8 cellular contexts compared by ENCODE assay signal in the genomic region with DNA sequence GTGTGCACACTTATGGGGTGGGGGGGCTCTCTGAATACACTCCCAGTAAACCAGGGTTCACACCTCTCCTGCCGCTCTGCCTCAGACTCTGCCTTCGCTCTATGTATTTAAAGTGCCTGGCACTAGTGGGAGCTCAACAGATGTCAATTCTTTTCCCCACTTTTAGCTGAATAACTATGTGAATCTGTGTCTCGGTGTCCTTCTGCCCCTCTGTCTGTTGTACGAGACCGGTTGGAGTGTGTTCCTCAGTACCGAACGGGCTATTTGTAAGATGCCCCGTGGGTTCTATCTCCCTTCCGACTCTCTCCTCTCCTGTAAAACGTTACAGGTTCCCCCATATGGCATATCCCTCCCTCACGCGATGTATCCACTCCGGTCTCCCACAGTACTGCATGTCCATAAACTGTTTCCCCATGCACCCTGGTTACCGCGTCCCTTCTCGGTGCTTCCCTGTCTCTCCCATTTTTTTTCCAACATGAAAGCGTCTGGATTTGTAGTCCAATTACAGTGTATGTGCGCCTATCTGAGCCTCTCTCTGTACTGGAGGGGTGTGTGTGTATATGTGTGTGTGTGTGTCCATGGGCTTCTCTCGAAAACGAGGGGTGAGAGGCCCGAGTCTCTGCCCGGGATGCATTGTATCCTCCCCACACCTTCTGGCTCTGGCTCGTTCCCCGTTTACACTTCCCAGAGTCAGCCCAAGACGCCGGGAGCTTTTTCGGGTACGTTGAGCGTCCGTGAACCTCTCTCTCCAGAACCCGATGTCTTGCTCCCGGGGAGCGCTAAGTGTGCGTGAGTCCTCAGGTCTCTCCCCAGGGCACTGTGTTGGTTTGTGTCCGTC. TPM values are rescaled to one million over a fixed set of nuclear protein-coding genes. Genes with fewer than 3 reads are reported as not detected.
DNase-seq lines count a peak whose midpoint lies in the region; ATAC-seq, FAIRE-seq and TF ChIP-seq lines count a peak whose summit lies in the region.

No MANE protein-coding gene starts in this region.

- peaks cover 63% of the 10 kb centered on the region for H3K4me1 Mint-ChIP-seq in activated T-cell treated with anti-CD3 and anti-CD28 coated beads, Interleukin-2, amount 50 U/mL, for 4 hours (ENCODE audit: low read depth)

- dilution Hi-C loops in endothelial cell of umbilical vein (cut with MboI; ENCODE audit: extremely low pct_ligation_motif_present, low sequenced_read_pairs), result loop anchor here (25.0 kb wide), 1 partner anchor 377 kb away; no protein-coding TSS in a partner anchor

- no peak for ATAC-seq in activated T-cell treated with anti-CD3 and anti-CD28 coated beads, Interleukin-2, amount 50 U/mL, for 4 hours
- peak; percentile 26 for ATAC-seq in aorta (ENCODE audit: low FRiP score)

- H3K79me2 ChIP-seq in SK-N-SH (ENCODE audit: insufficient read depth), result peaks cover 65% of the 10 kb centered on the region
- peaks cover 52% of the 10 kb centered on the region for H3K79me2 ChIP-seq in endothelial cell of umbilical vein (ENCODE audit: control insufficient read depth, insufficient read depth, low read length)

- intact Hi-C loops in endothelial cell of umbilical vein (cut with micrococcal nuclease), result loop anchor here (2.0 to 5.0 kb wide), 4 partner anchors 107 to 447 kb away; a partner anchor contains a TSS
- intact Hi-C loops in aorta (cut with DNase I), result loop anchor here (1.0 to 10.0 kb wide), 9 partner anchors 57 to 377 kb away; no protein-coding TSS in a partner anchor

- peak; percentile 22; the same call in 1 of the 2 replicates for TF ChIP-seq CTCF in SK-N-SH (IDR thresholded peaks at IDR 0.05)
- TF ChIP-seq CTCF in endothelial cell of umbilical vein (IDR thresholded peaks at IDR 0.05; ENCODE audit: extremely low read depth in 1 of 2, insufficient read depth in 1 of 2, low read depth in 1 of 2, low read length in 2 of 2), result no peak

- POLR2A ChIA-PET in SK-N-SH (lab: Yijun Ruan, JAX), result no interaction called here
- POLR2A ChIA-PET in endothelial cell of umbilical vein (lab: Charles Lee), result no interaction called here

- H3K4me2 ChIP-seq in SK-N-SH (peak overlapping the region; percentile 82), endothelial cell of umbilical vein (ENCODE audit: insufficient read depth, low read length) (peak overlapping the region; percentile 74)

- 0 out of 2 replicates have a peak, but pooled peaks have one; percentile 6 for TF ChIP-seq RAD21 in SK-N-SH (IDR thresholded peaks at IDR 0.05; ENCODE audit: low read length)

- H3K27ac ChIP-seq in SK-N-SH (ENCODE audit: low read depth in 2 of 2, low read length in 1 of 2) (peak overlapping the region in 1 of 2 experiments; percentile 84; a peak in 2 of 4 replicates), endothelial cell of umbilical vein (ENCODE audit: insufficient read depth, low read depth, low read length) (peak overlapping the region; percentile 88), mucosa of rectum (ENCODE audit: low read depth in 2 of 2, low read length in 2 of 2) (peak overlapping the region; percentile 96 to 98), aorta (ENCODE audit: low read depth in 1 of 2, low read length in 2 of 2) (peak overlapping the region; percentile 94 to 96)

- H3K9me1 ChIP-seq in endothelial cell of umbilical vein (replicated peaks; ENCODE audit: control insufficient read depth, extremely low read depth, insufficient read depth, low read length), result no peaks in the 10 kb centered on the region

- H3K9me3 ChIP-seq in SK-N-SH, result no peaks in the 10 kb centered on the region
- H3K9me3 ChIP-seq in endothelial cell of umbilical vein (replicated peaks; ENCODE audit: control insufficient read depth, insufficient read depth, low read length), result no peaks in the 10 kb centered on the region
- H3K9me3 ChIP-seq in mucosa of rectum (ENCODE audit: control insufficient read depth in 2 of 2, low read length in 2 of 2), result no peaks in the 10 kb centered on the region
- H3K9me3 ChIP-seq in aorta (ENCODE audit: control insufficient read depth, low read length), result no peaks in the 10 kb centered on the region

- H3K4me1 ChIP-seq in SK-N-SH (ENCODE audit: control insufficient read depth in 1 of 2, insufficient read depth in 2 of 2, low read depth in 1 of 2, low read length in 1 of 2) (peaks cover 14 to 19% of the 10 kb centered on the region in 2 experiments; a peak in 3 of 4 replicates), endothelial cell of umbilical vein (ENCODE audit: control insufficient read depth, extremely low read depth, insufficient read depth, low read length) (peaks cover 17% of the 10 kb centered on the region), mucosa of rectum (ENCODE audit: control insufficient read depth in 2 of 2, insufficient read depth in 2 of 2, low read length in 2 of 2) (peaks cover 10 to 16% of the 10 kb centered on the region in 2 donors), aorta (ENCODE audit: control insufficient read depth in 1 of 2, insufficient read depth in 2 of 2, low read length in 2 of 2) (peaks cover 2 to 3% of the 10 kb centered on the region in 2 donors)

- BruUV-seq in endothelial cell of umbilical vein (replicated peaks; lab: Mats Ljungman, UMichigan), result TSS peak; percentile 27

- CTCF ChIA-PET in SK-N-SH (lab: Yijun Ruan, JAX) (interaction anchor here (0.6 to 1.9 kb wide), 23 partner anchors 9 to 678 kb away, joined by 3 to 8 read pairs (median 3); no protein-coding TSS in a partner anchor), endothelial cell of umbilical vein (lab: Charles Lee) (interaction anchor here (0.7 to 7.0 kb wide), 11 partner anchors 9 to 385 kb away, joined by 3 to 107 read pairs (median 5); no protein-coding TSS in a partner anchor)

- no peaks in the 10 kb centered on the region for H3K9me2 ChIP-seq in SK-N-SH

- no peaks in the 10 kb centered on the region for H3K9me3 Mint-ChIP-seq in activated T-cell treated with anti-CD3 and anti-CD28 coated beads, Interleukin-2, amount 50 U/mL, for 4 hours

- 11% methylated on average over 32 of the region's 35 CpGs for WGBS in SK-N-SH (ENCODE audit: low lambda C conversion rate)
- 1 to 3% methylated on average over 35 of the region's 35 CpGs for WGBS in aorta, 2 donors

- no peak for TF ChIP-seq EP300 in SK-N-SH (IDR thresholded peaks at IDR 0.05; ENCODE audit: borderline replicate concordance in 1 of 2, low read depth in 1 of 2, low read length in 1 of 2)

- H3K4me3 ChIP-seq in SK-N-SH (ENCODE audit: low read depth in 2 of 2, low read length in 1 of 2) (peak overlapping the region; percentile 85 to 87), endothelial cell of umbilical vein (replicated peaks in 1 of 3; ENCODE audit: insufficient read depth in 1 of 3, low read depth in 1 of 3, low read length in 3 of 3) (peak overlapping the region; percentile 66 to 94 (median 79)), mucosa of rectum (ENCODE audit: low read length in 2 of 2) (peak overlapping the region; percentile 83 to 86), aorta (ENCODE audit: low read length in 2 of 2) (peak overlapping the region; percentile 79 to 86)

- no peaks in the 10 kb centered on the region for H3K27me3 ChIP-seq in SK-N-SH (ENCODE audit: insufficient read depth)
- no peaks in the 10 kb centered on the region for H3K27me3 ChIP-seq in endothelial cell of umbilical vein (ENCODE audit: control insufficient read depth in 2 of 2, insufficient read depth in 2 of 2, low read length in 2 of 2)
- no peaks in the 10 kb centered on the region for H3K27me3 ChIP-seq in mucosa of rectum (ENCODE audit: control insufficient read depth in 2 of 2, insufficient read depth in 2 of 2, low read length in 2 of 2)
- no peaks in the 10 kb centered on the region for H3K27me3 ChIP-seq in aorta (ENCODE audit: control insufficient read depth in 1 of 2, insufficient read depth in 2 of 2, low read length in 1 of 2)

- FAIRE-seq in endothelial cell of umbilical vein (lab: Jason Lieb, UNC), result peak; percentile 63

- DNase-seq in activated T-cell treated with anti-CD3 and anti-CD28 coated beads, Interleukin-2, amount 50 U/mL, for 4 hours, result no peak
- DNase-seq in activated T-cell treated with anti-CD3 and anti-CD28 coated beads for 4 hours (no peak), SK-N-SH (peak; percentile 45), endothelial cell of umbilical vein (ENCODE audit: low read depth, low spot score) (peak; percentile 69), aorta (no peak), amniotic stem cell (lab: John Stamatoyannopoulos, UW) (no peak)
- no peak for DNase-seq in activated effector memory CD4-positive, alpha-beta T cell treated with Interleukin-2 at 50 U/mL for 16 hours

- H3K36me3 ChIP-seq in SK-N-SH (replicated peaks in 1 of 2; ENCODE audit: control insufficient read depth in 1 of 2, insufficient read depth in 2 of 2, low read length in 1 of 2) (peaks cover 0 to 1% of the 10 kb centered on the region in 2 experiments), endothelial cell of umbilical vein (ENCODE audit: control insufficient read depth in 2 of 2, extremely low read depth in 1 of 2, insufficient read depth in 2 of 2, low read length in 2 of 2) (no peaks in the 10 kb centered on the region), mucosa of rectum (ENCODE audit: control insufficient read depth in 2 of 2, insufficient read depth in 2 of 2, low read length in 2 of 2) (no peaks in the 10 kb centered on the region), aorta (ENCODE audit: control insufficient read depth in 1 of 2, insufficient read depth in 2 of 2, low read length in 1 of 2) (no peaks in the 10 kb centered on the region)

- peak overlapping the region; percentile 97 for H3K4me3 Mint-ChIP-seq in activated T-cell treated with anti-CD3 and anti-CD28 coated beads, Interleukin-2, amount 50 U/mL, for 4 hours

- peaks cover 17% of the 10 kb centered on the region for H3K36me3 Mint-ChIP-seq in activated T-cell treated with anti-CD3 and anti-CD28 coated beads, Interleukin-2, amount 50 U/mL, for 4 hours (ENCODE audit: insufficient read depth)

- H3K9ac ChIP-seq in SK-N-SH (peak overlapping the region; percentile 95), endothelial cell of umbilical vein (replicated peaks; ENCODE audit: extremely low read depth, insufficient read depth, low read length) (peak overlapping the region; percentile 92), mucosa of rectum (ENCODE audit: low read depth in 1 of 2, low read length in 2 of 2) (peak overlapping the region; percentile 66 to 99)

- H4K20me1 ChIP-seq in SK-N-SH (ENCODE audit: insufficient read depth) (peaks cover 47% of the 10 kb centered on the region), endothelial cell of umbilical vein (replicated peaks; ENCODE audit: control insufficient read depth, extremely low read depth, insufficient read depth, low read length) (no peaks in the 10 kb centered on the region)

- H2AFZ ChIP-seq in SK-N-SH (ENCODE audit: low read depth), result no peak overlapping the region
- peak overlapping the region; percentile 21 for H2AFZ ChIP-seq in endothelial cell of umbilical vein (ENCODE audit: low read depth, low read length)

- H3K27me3 Mint-ChIP-seq in activated T-cell treated with anti-CD3 and anti-CD28 coated beads, Interleukin-2, amount 50 U/mL, for 4 hours (ENCODE audit: low read depth), result no peaks in the 10 kb centered on the region

- TF ChIP-seq POLR2A in endothelial cell of umbilical vein (IDR thresholded peaks at IDR 0.05; ENCODE audit: low read depth, low read length), result no peak

- peaks cover 21% of the 10 kb centered on the region for H3F3A ChIP-seq in SK-N-SH (replicated peaks; ENCODE audit: insufficient read depth)

RNA-seq across cellular contexts. Expression of a gene that starts 1.5 kb away (rescaled TPM):
- total RNA-seq in activated T-cell treated with anti-CD3 and anti-CD28 coated beads, Interleukin-2, amount 50 U/mL, for 4 hours, result 100 to 1,000 TPM in 1 of 3 donors, 10 to 100 TPM in 2; 69.7 to 103 (median 87.0) TPM
- polyA plus RNA-seq in SK-N-SH (2012; rRNA removed), result 18.4 and 27.4 TPM in 2 replicates
- 22.3 and 24.9 TPM in 2 replicates for polyA plus RNA-seq in SK-N-SH (2012; cell fraction: cytosol; rRNA removed)
- 25.1 and 49.5 TPM in 2 replicates for polyA plus RNA-seq in SK-N-SH (2012; cell fraction: nucleus; rRNA removed)
- total RNA-seq in endothelial cell of umbilical vein, result 26.0 and 39.8 TPM in 2 replicates
- polyA plus RNA-seq in endothelial cell of umbilical vein, result 6.1 and 6.8 TPM in 2 replicates
- 7.3 and 7.9 TPM in 2 replicates for polyA plus RNA-seq in endothelial cell of umbilical vein (2011; cell fraction: cytosol; rRNA removed)
- polyA plus RNA-seq in endothelial cell of umbilical vein (2011; cell fraction: nucleus; rRNA removed), result 27.6 and 29.9 TPM in 2 replicates
- polyA plus RNA-seq in endothelial cell of umbilical vein (2012), result 22.1 and 32.9 TPM in 2 replicates
- 24.6 and 41.9 TPM in 2 replicates for polyA minus RNA-seq in endothelial cell of umbilical vein
- polyA minus RNA-seq in endothelial cell of umbilical vein (2011; cell fraction: cytosol; rRNA and poly(A)+ RNA removed), result 23.9 TPM
- 144 and 209 TPM in 2 replicates for polyA minus RNA-seq in endothelial cell of umbilical vein (2011; cell fraction: nucleus; rRNA and poly(A)+ RNA removed)
- total RNA-seq in aorta, result 100 to 1,000 TPM; 107 to 207 TPM
- polyA plus RNA-seq in aorta, result 10 to 100 TPM; 36.6 to 48.3 TPM

Comparison
In these comparisons a context has a peak if more than half of its experiments do, and no peak if none do; other contexts are left out.
1. DNase-seq: peak in SK-N-SH (single experiment) and endothelial cell of umbilical vein (single experiment); none in activated T-cell treated with anti-CD3 and anti-CD28 coated beads, Interleukin-2, amount 50 U/mL, for 4 hours (single experiment), activated T-cell treated with anti-CD3 and anti-CD28 coated beads for 4 hours (single experiment), aorta (0 of 2), amniotic stem cell (single experiment) and activated effector memory CD4-positive, alpha-beta T cell treated with Interleukin-2 at 50 U/mL for 16 hours (single experiment).
2. Peak in every context shown above with its lines, with median percentiles within 50 percentile points of each other: H3K4me3 ChIP-seq and H3K9ac ChIP-seq.